8 cellular contexts compared by ENCODE assay signal in the genomic region with DNA sequence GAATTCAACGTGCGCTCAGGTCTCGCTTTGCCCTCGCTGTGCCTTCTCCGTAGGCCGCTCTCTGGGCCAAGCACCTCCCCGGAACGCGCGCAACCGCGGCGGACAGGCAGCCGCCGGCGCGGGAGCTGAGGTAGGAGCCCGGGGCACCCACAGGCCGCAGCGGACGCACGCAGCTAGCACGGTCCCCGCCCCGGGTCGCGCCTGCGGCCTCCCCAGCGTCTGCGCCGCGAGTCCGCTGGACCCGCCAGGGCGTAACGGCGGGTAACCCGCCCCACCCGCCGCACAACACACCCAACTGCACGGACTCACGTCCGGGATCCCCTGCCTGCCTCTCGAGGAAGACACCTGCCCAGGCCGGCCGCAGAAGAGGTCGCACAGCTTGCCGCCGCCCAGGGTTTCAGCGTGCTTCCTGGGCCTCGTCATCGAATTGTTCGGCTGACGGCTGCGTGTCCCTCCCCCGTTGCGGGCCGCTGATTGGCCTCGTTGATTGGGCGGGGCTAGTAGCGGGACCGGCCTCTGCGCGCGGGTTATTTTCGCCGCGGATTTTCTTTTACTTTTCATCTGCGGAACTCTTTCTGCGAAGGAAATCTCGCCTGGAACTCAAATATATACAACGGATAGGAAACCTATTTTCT. TPM values are rescaled to one million over a fixed set of nuclear protein-coding genes. Genes with fewer than 3 reads are reported as not detected.
A peak's percentile ranks its signal among the peaks of the same experiment; 100 is the strongest.
DNase-seq lines count a peak whose midpoint lies in the region; ATAC-seq lines count a peak whose summit lies in the region.

A gene with protein sequence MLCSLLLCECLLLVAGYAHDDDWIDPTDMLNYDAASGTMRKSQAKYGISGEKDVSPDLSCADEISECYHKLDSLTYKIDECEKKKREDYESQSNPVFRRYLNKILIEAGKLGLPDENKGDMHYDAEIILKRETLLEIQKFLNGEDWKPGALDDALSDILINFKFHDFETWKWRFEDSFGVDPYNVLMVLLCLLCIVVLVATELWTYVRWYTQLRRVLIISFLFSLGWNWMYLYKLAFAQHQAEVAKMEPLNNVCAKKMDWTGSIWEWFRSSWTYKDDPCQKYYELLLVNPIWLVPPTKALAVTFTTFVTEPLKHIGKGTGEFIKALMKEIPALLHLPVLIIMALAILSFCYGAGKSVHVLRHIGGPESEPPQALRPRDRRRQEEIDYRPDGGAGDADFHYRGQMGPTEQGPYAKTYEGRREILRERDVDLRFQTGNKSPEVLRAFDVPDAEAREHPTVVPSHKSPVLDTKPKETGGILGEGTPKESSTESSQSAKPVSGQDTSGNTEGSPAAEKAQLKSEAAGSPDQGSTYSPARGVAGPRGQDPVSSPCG (minus strand): TSS at position 433 of the 635 bp plus-strand sequence. CDS start 13,047 bp downstream, outside the sequence.

- peak within 1 kb of the TSS; percentile 93 to 99 (median 97) for H3K27ac Mint-ChIP-seq in IgD-negative memory B cell

- H3K27ac ChIP-seq in epithelial cell of prostate = peak within 1 kb of the TSS; percentile 93

- H3K9me3 Mint-ChIP-seq in IgD-negative memory B cell = no peaks in the 10 kb centered on the region

- ATAC-seq in GM21528 (IDR thresholded peaks at IDR 0.05; ENCODE audit: low FRiP score, unreplicated experiment) = peak; percentile 89

- DNase-seq in DMS 273 (lab: John Stamatoyannopoulos, UW; ENCODE audit: unreplicated experiment) (peak; percentile 96), OCI-M2 (lab: John Stamatoyannopoulos, UW; ENCODE audit: unreplicated experiment) (peak; percentile 19), activated T-cell treated with anti-CD3 and anti-CD28 coated beads for 48 hours (ENCODE audit: low read depth) (peak; percentile 89), epithelial cell of prostate (ENCODE audit: low read depth, low spot score) (peak; percentile 65), mucosa of gallbladder (ENCODE audit: low spot score) (peak; percentile 93)
- peak; percentile 73 to 81 for DNase-seq in stimulated activated CD8-positive, alpha-beta memory T cell treated with anti-CD3 and anti-CD28 coated beads, Interleukin-4, amount 100 ng/mL, for 4 hours (ENCODE audit: low read depth in 2 of 2, low spot score in 1 of 2)

- H3K4me3 Mint-ChIP-seq in IgD-negative memory B cell = peak within 1 kb of the TSS; percentile 87 to 98 (median 96)

- H3K36me3 Mint-ChIP-seq in IgD-negative memory B cell = peaks cover 2% of the 10 kb centered on the region

- no peaks in the 10 kb centered on the region for H3K27me3 Mint-ChIP-seq in IgD-negative memory B cell

- peaks cover 10 to 32% (median 29%) of the 10 kb centered on the region in 3 donors for H3K4me1 Mint-ChIP-seq in IgD-negative memory B cell

RNA-seq across cellular contexts. Expression of the gene that starts here (rescaled TPM):
- 10.9 TPM for polyA plus RNA-seq in IgD-negative memory B cell
- total RNA-seq in mucosa of gallbladder = 40.6 TPM

Comparison
In these comparisons a context has a peak if more than half of its experiments do, and no peak if none do; other contexts are left out.
1. Peak in every context shown above with its lines: DNase-seq, ATAC-seq and H3K27ac ChIP-seq.
2. DNase-seq: peak in every context shown above with its lines; median percentile 96 in DMS 273; 93 in mucosa of gallbladder; 89 in activated T-cell treated with anti-CD3 and anti-CD28 coated beads for 48 hours; 77 in stimulated activated CD8-positive, alpha-beta memory T cell treated with anti-CD3 and anti-CD28 coated beads, Interleukin-4, amount 100 ng/mL, for 4 hours; 65 in epithelial cell of prostate; 19 in OCI-M2.